9 cellular contexts compared by ENCODE assay signal in the genomic region with DNA sequence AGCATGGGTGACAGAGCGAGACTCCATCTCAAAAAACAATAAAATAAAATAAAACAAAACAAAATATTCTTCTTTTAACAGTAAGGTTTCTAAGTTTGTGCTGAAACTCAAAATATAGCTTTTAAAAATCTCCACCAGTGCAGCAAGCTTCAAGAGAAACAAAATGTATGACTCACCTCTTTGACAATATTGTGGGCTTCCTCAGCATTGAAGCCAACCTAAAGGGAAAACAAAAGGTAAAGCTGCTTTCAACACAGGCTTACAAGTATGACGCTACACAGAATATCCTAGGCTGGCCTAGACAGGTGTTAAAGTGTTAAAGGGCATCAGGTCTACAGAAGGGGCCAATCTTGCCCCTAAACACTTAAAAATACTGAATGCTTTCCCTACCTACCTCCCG. TPM values are rescaled to one million over a fixed set of nuclear protein-coding genes. Genes with fewer than 3 reads are reported as not detected.
DNase-seq lines count a peak whose midpoint lies in the region; ATAC-seq and TF ChIP-seq lines count a peak whose summit lies in the region.
"Had no signal": no experiment of that assay in that cellular context is flagged by ENCODE, and none has a peak within 500 bp of the region (broad histone marks: within the 10 kb centered on the region; RNA-seq: fewer than 3 reads in every experiment).

No MANE protein-coding gene starts in this region.

- H3K23ac ChIP-seq in mesenchymal stem cell (ENCODE audit: low read length in 2 of 2), result no peak overlapping the region

- peak; percentile 14 for DNase-seq in mesenchymal stem cell
- DNase-seq in OCI-M1 (lab: John Stamatoyannopoulos, UW), result no peak

- no peak overlapping the region for H3K27ac ChIP-seq in ACC112 (ENCODE audit: low read depth, low read length)
- no peak overlapping the region for H3K27ac ChIP-seq in mesenchymal stem cell (ENCODE audit: low read length, poor library complexity, severe bottlenecking)

- H3K4me3 Mint-ChIP-seq in IgD-negative memory B cell (peak overlapping the region; percentile 83 to 95 (median 93)), brain (peak overlapping the region; percentile 75 to 81 (median 77))

- H3K79me1 ChIP-seq in mesenchymal stem cell (replicated peaks; ENCODE audit: low read length, poor library complexity, severe bottlenecking), result no peaks in the 10 kb centered on the region

- no peak overlapping the region for H4K91ac ChIP-seq in mesenchymal stem cell (ENCODE audit: low read length)

- peak overlapping the region in 2 of 3 donors; percentile 23 to 76 for H3K27ac Mint-ChIP-seq in IgD-negative memory B cell
- H3K27ac Mint-ChIP-seq in brain, result peak overlapping the region in 2 of 5 experiments; percentile 41 to 76

- no peak overlapping the region for H2BK12ac ChIP-seq in mesenchymal stem cell (ENCODE audit: low read length in 2 of 2)

- no peaks in the 10 kb centered on the region for H3K27me3 ChIP-seq in ACC112 (ENCODE audit: insufficient read depth, low read length)
- no peaks in the 10 kb centered on the region for H3K27me3 ChIP-seq in mesenchymal stem cell (ENCODE audit: control insufficient read depth in 1 of 2, insufficient read depth in 1 of 2, low read length in 2 of 2)
- H3K27me3 ChIP-seq: SJSA1 had no signal

- H3K4ac ChIP-seq in mesenchymal stem cell (ENCODE audit: low read depth in 1 of 2, low read length in 2 of 2), result no peak overlapping the region

- TF ChIP-seq CTCF in brain (conservative IDR thresholded peaks at IDR 0.05), result no peak

- H3K9me3 Mint-ChIP-seq in IgD-negative memory B cell, result no peaks in the 10 kb centered on the region
- H3K9me3 Mint-ChIP-seq in brain, result peaks cover 0 to 9% (median 0%) of the 10 kb centered on the region in 5 experiments

- ATAC-seq in GM21717 (IDR thresholded peaks at IDR 0.05; ENCODE audit: unreplicated experiment) (no peak), GM19452 (IDR thresholded peaks at IDR 0.05; ENCODE audit: unreplicated experiment) (no peak), GM19328 (IDR thresholded peaks at IDR 0.05; ENCODE audit: unreplicated experiment) (no peak)

- peaks cover 7% of the 10 kb centered on the region for H3K4me1 ChIP-seq in ACC112 (ENCODE audit: control insufficient read depth, insufficient read depth, low read length, unreplicated experiment)
- no peaks in the 10 kb centered on the region for H3K4me1 ChIP-seq in mesenchymal stem cell (ENCODE audit: control insufficient read depth, insufficient read depth, low read depth, low read length)

- no peaks in the 10 kb centered on the region for H3K36me3 Mint-ChIP-seq in IgD-negative memory B cell
- no peaks in the 10 kb centered on the region for H3K36me3 Mint-ChIP-seq in brain

- H4K8ac ChIP-seq in mesenchymal stem cell (ENCODE audit: low read length), result no peak overlapping the region

- no peak overlapping the region for H3K14ac ChIP-seq in mesenchymal stem cell (ENCODE audit: low read length in 2 of 2)

- no peak overlapping the region for H2AFZ ChIP-seq in ACC112 (ENCODE audit: low read length, unreplicated experiment)
- H2AFZ ChIP-seq in mesenchymal stem cell (ENCODE audit: low read depth, low read length), result no peak overlapping the region

- H3K79me2 ChIP-seq in ACC112 (ENCODE audit: control insufficient read depth, insufficient read depth, low read length, unreplicated experiment), result no peaks in the 10 kb centered on the region

- peaks cover 7 to 16% (median 11%) of the 10 kb centered on the region in 3 donors for H3K4me1 Mint-ChIP-seq in IgD-negative memory B cell
- no peaks in the 10 kb centered on the region for H3K4me1 Mint-ChIP-seq in brain

- H3K4me3 ChIP-seq in ACC112 (ENCODE audit: low read depth, low read length) (peak overlapping the region; percentile 82), mesenchymal stem cell (ENCODE audit: insufficient read depth in 1 of 2, low read depth in 1 of 2, low read length in 2 of 2) (peak overlapping the region in 1 of 2 experiments; percentile 80)

- H3K18ac ChIP-seq in mesenchymal stem cell (ENCODE audit: low read depth in 1 of 2, low read length in 2 of 2), result no peak overlapping the region

- no peak overlapping the region for H2AK5ac ChIP-seq in mesenchymal stem cell (ENCODE audit: low read length, severe bottlenecking)

- no peak overlapping the region for H2BK120ac ChIP-seq in mesenchymal stem cell (ENCODE audit: low read depth, low read length)

- no peak overlapping the region for H2BK5ac ChIP-seq in mesenchymal stem cell (ENCODE audit: low read depth, low read length, poor library complexity, severe bottlenecking)

- no peak overlapping the region for H2BK15ac ChIP-seq in mesenchymal stem cell (ENCODE audit: low read depth, poor library complexity, severe bottlenecking)

- H3K4me2 ChIP-seq in mesenchymal stem cell (ENCODE audit: low read length, poor library complexity, severe bottlenecking), result no peak overlapping the region

- no CpG with 5 or more reads among the region's 3 CpGs for WGBS in mesenchymal stem cell

- no peaks in the 10 kb centered on the region for H3K36me3 ChIP-seq in ACC112 (ENCODE audit: insufficient read depth, low read length)
- H3K36me3 ChIP-seq in mesenchymal stem cell (ENCODE audit: control insufficient read depth in 1 of 2, insufficient read depth in 2 of 2, low read depth in 1 of 2, low read length in 2 of 2), result peaks cover 0 to 12% of the 10 kb centered on the region in 2 experiments
- H3K36me3 ChIP-seq: SJSA1 had no signal

- peaks cover 1% of the 10 kb centered on the region for H3K27me3 Mint-ChIP-seq in IgD-negative memory B cell
- peaks cover 9% of the 10 kb centered on the region for H3K27me3 Mint-ChIP-seq in brain

- H3K9me3 ChIP-seq in mesenchymal stem cell (ENCODE audit: control insufficient read depth, low read length), result no peaks in the 10 kb centered on the region
- H3K9me3 ChIP-seq: SJSA1 had no signal

- peak overlapping the region; percentile 91 for H3K9ac ChIP-seq in mesenchymal stem cell (ENCODE audit: low read length)

RNA-seq across cellular contexts. Expression of a gene that starts 1.2 kb away (rescaled TPM):
- polyA plus RNA-seq in IgD-negative memory B cell, result 29.1 TPM
- polyA plus RNA-seq in brain (ENCODE audit: insufficient read depth, low read depth, low replicate concordance), result 20.2 TPM
- 24.0 TPM for polyA plus RNA-seq in mesenchymal stem cell (2013, experiment 1 of 2)
- 25.5 TPM for polyA plus RNA-seq in mesenchymal stem cell (2013, experiment 2 of 2)
